Comparison of ENCODE assay signal across 2 cellular contexts in genomic region chr5:75639912-75640311, GRCh38.
TF ChIP-seq lines count a peak whose summit lies in the region.

No MANE protein-coding gene starts in this region.

TF ChIP-seq in HCT116, 20 proteins besides CTCF, POLR2A, EP300 and RAD21:
- TF ChIP-seq JUND (IDR thresholded peaks at IDR 0.05) (no peak), REST (IDR thresholded peaks at IDR 0.05; ENCODE audit: low read depth) (no peak), FOSL1 (IDR thresholded peaks at IDR 0.05; ENCODE audit: low read depth) (no peak), POLR2AphosphoS5 (IDR thresholded peaks at IDR 0.05; ENCODE audit: low read depth, low read length) (no peak), ZNF274 (IDR thresholded peaks at IDR 0.05; ENCODE audit: low read depth, low read length) (no peak), ZBTB33 (IDR thresholded peaks at IDR 0.05; ENCODE audit: extremely low read depth, insufficient replicate concordance, low read length) (no peak), EGR1 (IDR thresholded peaks at IDR 0.05; ENCODE audit: low read depth) (no peak), CEBPB (IDR thresholded peaks at IDR 0.05; ENCODE audit: low read depth) (no peak), YY1 (IDR thresholded peaks at IDR 0.05; ENCODE audit: extremely low read depth, insufficient replicate concordance, low read depth, low read length) (no peak)
- TF ChIP-seq, protein P1, sequence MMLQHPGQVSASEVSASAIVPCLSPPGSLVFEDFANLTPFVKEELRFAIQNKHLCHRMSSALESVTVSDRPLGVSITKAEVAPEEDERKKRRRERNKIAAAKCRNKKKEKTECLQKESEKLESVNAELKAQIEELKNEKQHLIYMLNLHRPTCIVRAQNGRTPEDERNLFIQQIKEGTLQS (IDR thresholded peaks at IDR 0.05) = no peak
TF ChIP-seq in HCT116: peak in this region for 0.

TF ChIP-seq in endothelial cell of umbilical vein, 7 proteins besides CTCF, POLR2A, EP300 and RAD21:
- TF ChIP-seq JUN (IDR thresholded peaks at IDR 0.05; ENCODE audit: borderline replicate concordance, insufficient read depth, insufficient read length, low read depth) (no peak), GATA2 (IDR thresholded peaks at IDR 0.05; ENCODE audit: insufficient read depth, insufficient read length, low read depth, low read length) (no peak), EZH2 (IDR thresholded peaks at IDR 0.05; ENCODE audit: borderline replicate concordance, low read depth, low read length, severe bottlenecking) (no peak), FOS (IDR thresholded peaks at IDR 0.05; ENCODE audit: borderline replicate concordance, insufficient read depth, low read length) (no peak)
